In the genomic region with DNA sequence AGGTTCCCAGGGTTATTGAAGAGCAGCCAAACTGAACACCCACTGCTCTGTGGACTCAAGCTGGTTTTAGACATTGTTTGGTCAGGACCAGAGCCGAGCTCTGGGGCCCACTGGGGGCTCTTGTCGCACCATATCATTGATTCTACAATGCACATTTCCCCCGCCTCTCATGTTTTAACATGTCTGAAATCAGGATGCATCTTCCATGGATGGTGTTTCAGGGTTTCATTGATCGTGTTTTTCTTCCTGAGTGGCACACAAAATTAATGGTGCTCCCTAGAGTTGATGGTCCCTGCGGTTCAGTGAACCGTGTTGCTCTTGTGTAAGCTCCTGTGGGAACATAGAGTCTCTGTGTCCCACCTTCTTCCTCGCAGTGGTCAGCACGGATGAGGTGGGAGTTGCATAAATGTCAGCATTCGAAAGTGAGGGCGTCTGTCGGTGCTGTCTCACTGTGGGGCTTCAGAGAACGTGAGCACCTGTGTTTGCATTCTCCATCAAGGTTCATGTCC, we compare ENCODE assay signal across 9 cellular contexts. TPM values are rescaled to one million over a fixed set of nuclear protein-coding genes. Genes with fewer than 3 reads are reported as not detected.
A peak's percentile ranks its signal among the peaks of the same experiment; 100 is the strongest.
DNase-seq lines count a peak whose midpoint lies in the region; ATAC-seq, FAIRE-seq and TF ChIP-seq lines count a peak whose summit lies in the region.
"Had no signal": no experiment of that assay in that cellular context is flagged by ENCODE, and none has a peak within 500 bp of the region (broad histone marks: within the 10 kb centered on the region; RNA-seq: fewer than 3 reads in every experiment).

No MANE protein-coding gene starts in this region.

- intact Hi-C loops in pancreas (cut with DNase I): no loop called here

- no peak for FAIRE-seq in pancreas (lab: Jason Lieb, UNC)

- H3K4me3 ChIP-seq in CD4-positive, CD25-positive, alpha-beta regulatory T cell (ENCODE audit: low read depth, low read length): no peak overlapping the region
- peak overlapping the region; percentile 46 for H3K4me3 ChIP-seq in coronary artery
- H3K4me3 ChIP-seq in pancreas: peak overlapping the region in 2 of 4 donors; percentile 5 to 9

- H3K4me1 Mint-ChIP-seq in CD4-positive, CD25-positive, alpha-beta regulatory T cell: peaks cover 15 to 84% (median 50%) of the 10 kb centered on the region in 4 donors
- peaks cover 42 to 86% (median 83%) of the 10 kb centered on the region in 4 donors for H3K4me1 Mint-ChIP-seq in naive thymus-derived CD8-positive, alpha-beta T cell

- H3K9me3 ChIP-seq in CD4-positive, CD25-positive, alpha-beta regulatory T cell (ENCODE audit: control insufficient read depth in 2 of 2, low read length in 2 of 2): no peaks in the 10 kb centered on the region
- no peaks in the 10 kb centered on the region for H3K9me3 ChIP-seq in pancreas

- no peak for DNase-seq in CD4-positive, CD25-positive, alpha-beta regulatory T cell
- peak; percentile 57 for DNase-seq in NCI-H69 (lab: John Stamatoyannopoulos, UW)
- no peak for DNase-seq in coronary artery (ENCODE audit: low spot score)
- no peak for DNase-seq in pancreas
- no peak for DNase-seq in NCI-H1048 (lab: John Stamatoyannopoulos, UW)
- DNase-seq in naive thymus-derived CD8-positive, alpha-beta T cell: no peak
- no peak for DNase-seq in D341Med (ENCODE audit: low spot score)
- DNase-seq: H7 had no signal

- peak overlapping the region in 2 of 3 donors; percentile 59 to 86 for H3K27ac Mint-ChIP-seq in CD4-positive, CD25-positive, alpha-beta regulatory T cell
- H3K27ac Mint-ChIP-seq in naive thymus-derived CD8-positive, alpha-beta T cell: peak overlapping the region in 3 of 10 donors; percentile 5 to 32 (median 13)

- no peaks in the 10 kb centered on the region for H3K9me3 Mint-ChIP-seq in CD4-positive, CD25-positive, alpha-beta regulatory T cell
- H3K9me3 Mint-ChIP-seq in naive thymus-derived CD8-positive, alpha-beta T cell: no peaks in the 10 kb centered on the region

- peak overlapping the region in 1 of 4 donors; percentile 21 for H3K4me3 Mint-ChIP-seq in CD4-positive, CD25-positive, alpha-beta regulatory T cell
- no peak overlapping the region for H3K4me3 Mint-ChIP-seq in naive thymus-derived CD8-positive, alpha-beta T cell

- WGBS in pancreas, 2 donors: 23 to 30% methylated on average over 12 of the region's 12 CpGs

- H3K36me3 ChIP-seq in CD4-positive, CD25-positive, alpha-beta regulatory T cell (ENCODE audit: control insufficient read depth, insufficient read depth, low read length): no peaks in the 10 kb centered on the region
- H3K36me3 ChIP-seq in pancreas: no peaks in the 10 kb centered on the region

- H3K36me3 Mint-ChIP-seq in CD4-positive, CD25-positive, alpha-beta regulatory T cell: no peaks in the 10 kb centered on the region
- H3K36me3 Mint-ChIP-seq in naive thymus-derived CD8-positive, alpha-beta T cell: peaks cover 0 to 1% (median 0%) of the 10 kb centered on the region in 3 donors

- ATAC-seq in CD4-positive, CD25-positive, alpha-beta regulatory T cell (ENCODE audit: low read depth in 2 of 2): no peak
- ATAC-seq in pancreas (peak in 1 of 4 donors; percentile 0), HG02870 (IDR thresholded peaks at IDR 0.05; ENCODE audit: unreplicated experiment) (no peak)
- ATAC-seq in naive thymus-derived CD8-positive, alpha-beta T cell: no peak

- peaks cover 34% of the 10 kb centered on the region for H3K4me1 ChIP-seq in CD4-positive, CD25-positive, alpha-beta regulatory T cell (ENCODE audit: control insufficient read depth, insufficient read depth, low read length, poor library complexity, severe bottlenecking)
- peaks cover 44 to 59% (median 45%) of the 10 kb centered on the region in 3 donors for H3K4me1 ChIP-seq in pancreas

- H3K27me3 Mint-ChIP-seq in CD4-positive, CD25-positive, alpha-beta regulatory T cell: no peaks in the 10 kb centered on the region
- no peaks in the 10 kb centered on the region for H3K27me3 Mint-ChIP-seq in naive thymus-derived CD8-positive, alpha-beta T cell

- no peaks in the 10 kb centered on the region for H3K27me3 ChIP-seq in CD4-positive, CD25-positive, alpha-beta regulatory T cell (ENCODE audit: control insufficient read depth, insufficient read depth, low read length)
- H3K27me3 ChIP-seq in pancreas: no peaks in the 10 kb centered on the region

- POLR2A ChIA-PET in naive thymus-derived CD8-positive, alpha-beta T cell (lab: Charles Lee): no interaction called here

- no peak overlapping the region for H3K27ac ChIP-seq in CD4-positive, CD25-positive, alpha-beta regulatory T cell (ENCODE audit: insufficient read depth, low read length, poor library complexity, severe bottlenecking)
- H3K27ac ChIP-seq in coronary artery: peak overlapping the region; percentile 88 to 89
- peak overlapping the region; percentile 68 to 90 (median 78) for H3K27ac ChIP-seq in pancreas

- TF ChIP-seq CTCF in coronary artery (IDR thresholded peaks at IDR 0.05) (no peak), pancreas (IDR thresholded peaks at IDR 0.05) (no peak)

RNA-seq across cellular contexts. Expression of a gene that starts 38.3 kb away (rescaled TPM):
- total RNA-seq in CD4-positive, CD25-positive, alpha-beta regulatory T cell: 15.8 TPM
- 10 to 100 TPM; 10.9 to 13.4 (median 12.3) TPM for polyA plus RNA-seq in CD4-positive, CD25-positive, alpha-beta regulatory T cell
- 100 to 1,000 TPM in 1 of 6 donors, 10 to 100 TPM in 5; 50.7 to 118 (median 71.3) TPM for total RNA-seq in pancreas
- polyA plus RNA-seq in pancreas: 10 to 100 TPM; 18.3 to 24.2 TPM
- total RNA-seq in naive thymus-derived CD8-positive, alpha-beta T cell: 10 to 100 TPM; 20.6 to 22.2 TPM
- polyA plus RNA-seq in naive thymus-derived CD8-positive, alpha-beta T cell: 10 to 100 TPM; 10.7 to 15.3 (median 11.0) TPM
